8 cellular contexts compared by ENCODE assay signal in the genomic region with DNA sequence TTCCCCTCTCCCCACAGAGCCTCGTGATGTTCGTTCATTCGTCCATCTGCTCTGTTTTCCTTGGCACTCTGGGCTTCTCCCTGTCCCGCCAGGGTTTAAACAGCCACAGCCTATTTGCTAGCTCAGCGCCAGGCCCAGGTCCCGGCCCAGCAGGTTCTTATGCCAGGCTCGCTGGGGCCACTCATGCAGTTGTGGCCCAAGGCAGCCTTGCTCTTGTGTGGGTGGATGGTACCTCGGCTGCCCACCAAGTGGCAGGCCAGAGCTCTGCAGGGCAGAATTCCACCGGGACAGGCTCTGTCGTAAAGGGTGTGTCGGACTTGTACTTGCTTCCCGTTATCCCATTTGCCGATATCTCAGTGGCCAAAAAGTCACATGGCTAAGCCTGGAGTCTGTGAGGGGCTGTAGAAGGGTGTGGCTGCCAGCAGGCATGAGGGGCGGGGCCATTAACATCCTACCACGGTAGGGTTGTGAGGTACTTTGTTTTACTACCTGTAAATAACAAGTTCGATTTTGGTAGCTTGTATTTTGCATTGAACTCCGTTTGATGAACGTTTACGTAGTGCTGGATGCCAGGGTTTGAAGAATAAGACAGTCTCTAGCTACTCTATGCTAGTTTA. TPM values are rescaled to one million over a fixed set of nuclear protein-coding genes. Genes with fewer than 3 reads are reported as not detected.
DNase-seq lines count a peak whose midpoint lies in the region; ATAC-seq and TF ChIP-seq lines count a peak whose summit lies in the region.

No MANE protein-coding gene starts in this region.

- TF ChIP-seq CTCF in AG10803 (conservative IDR thresholded peaks at IDR 0.05; ENCODE audit: low read length) (peak; percentile 53), HL-60 (IDR thresholded peaks at IDR 0.05; ENCODE audit: insufficient read depth, low read length) (no peak), sigmoid colon (IDR thresholded peaks at IDR 0.05) (peak; percentile 33 to 68 (median 40))

- no peak for TF ChIP-seq POLR2A in sigmoid colon (IDR thresholded peaks at IDR 0.05)

- 21 to 50% methylated on average over 19 of the region's 19 CpGs for WGBS in sigmoid colon, 2 donors

- intact Hi-C loops in activated T-helper 1 cell treated with anti-CD3 and anti-CD28 coated beads, Interleukin-12 subunit alpha, Interleukin-12 subunit beta, Interleukin-2, Interleukin-4 antibody, amounts not matched to agents 30 ng/mL and 10 ng/mL and 1 ng/mL, durations not matched to agents 14 hours and 24 hours and 36 hours (cut with micrococcal nuclease) = loop anchor here (1.0 to 5.0 kb wide), 7 partner anchors 8 to 1357 kb away; a partner anchor contains a TSS
- intact Hi-C loops in Right ventricle myocardium superior (cut with DNase I) (no loop called here), sigmoid colon (cut with DNase I) (loop anchor here (5.0 kb wide), 1 partner anchor 235 kb away; no protein-coding TSS in a partner anchor)

- ATAC-seq in Right ventricle myocardium superior (ENCODE audit: poor library complexity) (peak; percentile 75), HG03432 (IDR thresholded peaks at IDR 0.05; ENCODE audit: unreplicated experiment) (no peak), GM21529 (IDR thresholded peaks at IDR 0.05; ENCODE audit: unreplicated experiment) (no peak)

- peaks cover 72% of the 10 kb centered on the region for H3K4me1 Mint-ChIP-seq in activated T-helper 1 cell treated with anti-CD3 and anti-CD28 coated beads, Interleukin-12 subunit alpha, Interleukin-12 subunit beta, Interleukin-2, Interleukin-4 antibody, amounts not matched to agents 30 ng/mL and 10 ng/mL and 1 ng/mL, durations not matched to agents 14 hours and 24 hours and 36 hours (ENCODE audit: low read depth)

- H3K4me3 Mint-ChIP-seq in activated T-helper 1 cell treated with anti-CD3 and anti-CD28 coated beads, Interleukin-12 subunit alpha, Interleukin-12 subunit beta, Interleukin-2, Interleukin-4 antibody, amounts not matched to agents 30 ng/mL and 10 ng/mL and 1 ng/mL, durations not matched to agents 14 hours and 24 hours and 36 hours = peak overlapping the region; percentile 79

- DNase-seq in AG10803 (ENCODE audit: low read depth) (peak; percentile 57), HL-60 (ENCODE audit: low read depth in 1 of 2, low spot score in 1 of 2) (no peak), Right ventricle myocardium superior (peak; percentile 78), sigmoid colon (peak; percentile 84)
- DNase-seq in activated T-helper 1 cell treated with anti-CD3 and anti-CD28 coated beads, Interleukin-12 subunit alpha, Interleukin-12 subunit beta, Interleukin-2, Interleukin-4 antibody, amounts not matched to agents 30 ng/mL and 10 ng/mL and 1 ng/mL, durations not matched to agents 14 hours and 24 hours and 36 hours (ENCODE audit: low spot score) = no peak
- no peak for DNase-seq in stimulated activated naive CD4-positive, alpha-beta T cell treated with Interleukin-2 at 50 U/mL for 16 hours (lab: John Stamatoyannopoulos, UW)

- H3K4me1 ChIP-seq in sigmoid colon = peaks cover 0 to 32% (median 28%) of the 10 kb centered on the region in 4 donors

- peaks cover under 1 to 6% (median 4%) of the 10 kb centered on the region in 4 donors for H3K36me3 ChIP-seq in sigmoid colon

- H3K36me3 Mint-ChIP-seq in activated T-helper 1 cell treated with anti-CD3 and anti-CD28 coated beads, Interleukin-12 subunit alpha, Interleukin-12 subunit beta, Interleukin-2, Interleukin-4 antibody, amounts not matched to agents 30 ng/mL and 10 ng/mL and 1 ng/mL, durations not matched to agents 14 hours and 24 hours and 36 hours (ENCODE audit: low read depth) = peaks cover 15% of the 10 kb centered on the region

- H3K27ac ChIP-seq in HL-60 (replicated peaks) = peak overlapping the region; percentile 64
- H3K27ac ChIP-seq in sigmoid colon = peak overlapping the region; percentile 81 to 92 (median 90)

- H3K27me3 ChIP-seq in HL-60 (ENCODE audit: insufficient read depth, poor library complexity, severe bottlenecking) = no peaks in the 10 kb centered on the region
- H3K27me3 ChIP-seq in sigmoid colon = no peaks in the 10 kb centered on the region

- H3K9me3 ChIP-seq in sigmoid colon = no peaks in the 10 kb centered on the region

- TF ChIP-seq EP300 in sigmoid colon (IDR thresholded peaks at IDR 0.05) = no peak

- no peaks in the 10 kb centered on the region for H3K9me3 Mint-ChIP-seq in activated T-helper 1 cell treated with anti-CD3 and anti-CD28 coated beads, Interleukin-12 subunit alpha, Interleukin-12 subunit beta, Interleukin-2, Interleukin-4 antibody, amounts not matched to agents 30 ng/mL and 10 ng/mL and 1 ng/mL, durations not matched to agents 14 hours and 24 hours and 36 hours

- H3K4me3 ChIP-seq in AG10803 (ENCODE audit: low read length) (no peak overlapping the region), HL-60 (replicated peaks; ENCODE audit: insufficient read depth, low read length) (no peak overlapping the region), sigmoid colon (peak overlapping the region in 1 of 4 donors; percentile 11)

- H3K27me3 Mint-ChIP-seq in activated T-helper 1 cell treated with anti-CD3 and anti-CD28 coated beads, Interleukin-12 subunit alpha, Interleukin-12 subunit beta, Interleukin-2, Interleukin-4 antibody, amounts not matched to agents 30 ng/mL and 10 ng/mL and 1 ng/mL, durations not matched to agents 14 hours and 24 hours and 36 hours (ENCODE audit: insufficient read depth) = no peaks in the 10 kb centered on the region

- peak overlapping the region; percentile 97 for H3K27ac Mint-ChIP-seq in activated T-helper 1 cell treated with anti-CD3 and anti-CD28 coated beads, Interleukin-12 subunit alpha, Interleukin-12 subunit beta, Interleukin-2, Interleukin-4 antibody, amounts not matched to agents 30 ng/mL and 10 ng/mL and 1 ng/mL, durations not matched to agents 14 hours and 24 hours and 36 hours

RNA-seq across cellular contexts. Expression of a gene that starts 7.9 kb away (rescaled TPM):
- total RNA-seq in activated T-helper 1 cell treated with anti-CD3 and anti-CD28 coated beads, Interleukin-12 subunit alpha, Interleukin-12 subunit beta, Interleukin-2, Interleukin-4 antibody, amounts not matched to agents 30 ng/mL and 10 ng/mL and 1 ng/mL, durations not matched to agents 14 hours and 24 hours and 36 hours = 30.7 and 38.6 TPM in 2 replicates
- total RNA-seq in Right ventricle myocardium superior = 21.1 TPM
- total RNA-seq in sigmoid colon = 100 to 1,000 TPM in 1 of 4 donors, 10 to 100 TPM in 3; 12.8 to 126 (median 38.8) TPM
- polyA plus RNA-seq in sigmoid colon = 10 to 100 TPM in 2 of 3 donors, 1 to 10 TPM in 1; 7.2 to 43.5 (median 12.5) TPM

RNA-seq across cellular contexts. Expression of a gene that starts 32.9 kb away (rescaled TPM):
- total RNA-seq in activated T-helper 1 cell treated with anti-CD3 and anti-CD28 coated beads, Interleukin-12 subunit alpha, Interleukin-12 subunit beta, Interleukin-2, Interleukin-4 antibody, amounts not matched to agents 30 ng/mL and 10 ng/mL and 1 ng/mL, durations not matched to agents 14 hours and 24 hours and 36 hours = not detected in 2 replicates
- total RNA-seq in Right ventricle myocardium superior = 0.65 TPM
- total RNA-seq in sigmoid colon = not detected
- under 1 TPM in 1 of 3 donors, not detected in 2; 0.98 TPM for polyA plus RNA-seq in sigmoid colon

Comparison
In these comparisons a context has a peak if more than half of its experiments do, and no peak if none do; other contexts are left out.
1. DNase-seq: peak in AG10803 (single experiment), Right ventricle myocardium superior (single experiment) and sigmoid colon (single experiment); none in HL-60 (0 of 2), activated T-helper 1 cell treated with anti-CD3 and anti-CD28 coated beads, Interleukin-12 subunit alpha, Interleukin-12 subunit beta, Interleukin-2, Interleukin-4 antibody, amounts not matched to agents 30 ng/mL and 10 ng/mL and 1 ng/mL, durations not matched to agents 14 hours and 24 hours and 36 hours (single experiment) and stimulated activated naive CD4-positive, alpha-beta T cell treated with Interleukin-2 at 50 U/mL for 16 hours (single experiment).